8 cellular contexts compared by ENCODE assay signal in the genomic region with DNA sequence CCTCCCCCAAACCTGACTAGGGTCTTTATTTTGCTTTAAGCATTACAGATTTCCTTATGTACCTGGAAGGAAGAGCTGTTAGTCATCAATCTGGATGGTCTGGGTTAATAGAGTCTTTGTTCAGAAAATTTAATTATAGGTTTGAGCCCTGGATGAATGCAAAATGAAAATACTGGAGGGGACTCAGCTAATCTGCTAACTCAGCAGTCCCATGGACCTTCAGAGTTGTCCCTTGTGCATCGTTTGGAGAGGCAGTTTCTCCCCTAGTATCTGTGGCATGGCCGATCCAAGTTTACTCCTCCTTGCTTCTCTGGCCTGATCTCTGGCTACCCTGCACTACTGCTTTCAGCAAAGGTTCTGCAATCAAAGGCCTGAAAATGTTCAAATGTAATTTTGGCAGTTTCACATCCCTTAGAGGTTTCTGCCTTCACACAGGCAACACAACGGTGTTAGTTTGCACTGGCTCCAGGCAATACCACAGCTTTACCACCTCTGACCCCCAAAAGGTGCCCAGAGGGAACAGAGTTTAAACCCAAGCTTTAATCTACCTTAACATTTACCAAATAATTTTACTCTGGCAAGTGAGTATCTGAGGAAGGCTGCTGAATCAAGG.
DNase-seq lines count a peak whose midpoint lies in the region; ATAC-seq and TF ChIP-seq lines count a peak whose summit lies in the region.

No MANE protein-coding gene starts in this region.

- ATAC-seq in GM19438 (IDR thresholded peaks at IDR 0.05; ENCODE audit: low read depth, unreplicated experiment) = peak; percentile 76
- ATAC-seq in HG03342 (IDR thresholded peaks at IDR 0.05; ENCODE audit: unreplicated experiment) = peak; percentile 84

- no peaks in the 10 kb centered on the region for H3K36me3 ChIP-seq in ACC112 (ENCODE audit: insufficient read depth, low read length)
- H3K36me3 ChIP-seq in WERI-Rb-1 = no peaks in the 10 kb centered on the region

- intact Hi-C loops in activated naive CD4-positive, alpha-beta T cell treated with anti-CD3 and anti-CD28 coated beads for 36 hours (cut with micrococcal nuclease) = no loop called here
- intact Hi-C loops in activated CD4-positive, alpha-beta memory T cell treated with anti-CD3 and anti-CD28 coated beads for 36 hours (cut with micrococcal nuclease) = no loop called here

- H3K79me2 ChIP-seq in ACC112 (ENCODE audit: control insufficient read depth, insufficient read depth, low read length, unreplicated experiment) = no peaks in the 10 kb centered on the region

- peaks cover 88% of the 10 kb centered on the region for H3K4me1 Mint-ChIP-seq in chondrocyte (ENCODE audit: low read depth)
- H3K4me1 Mint-ChIP-seq in activated naive CD4-positive, alpha-beta T cell treated with anti-CD3 and anti-CD28 coated beads for 36 hours (ENCODE audit: low read depth) = peaks cover 2% of the 10 kb centered on the region
- H3K4me1 Mint-ChIP-seq in activated CD4-positive, alpha-beta memory T cell treated with anti-CD3 and anti-CD28 coated beads for 36 hours (ENCODE audit: low read depth) = no peaks in the 10 kb centered on the region

- H3K27ac ChIP-seq in ACC112 (ENCODE audit: low read depth, low read length) (peak overlapping the region; percentile 98), WERI-Rb-1 (no peak overlapping the region)

- no peaks in the 10 kb centered on the region for H3K9me3 Mint-ChIP-seq in chondrocyte (ENCODE audit: low read depth)
- no peaks in the 10 kb centered on the region for H3K9me3 Mint-ChIP-seq in activated naive CD4-positive, alpha-beta T cell treated with anti-CD3 and anti-CD28 coated beads for 36 hours
- H3K9me3 Mint-ChIP-seq in activated CD4-positive, alpha-beta memory T cell treated with anti-CD3 and anti-CD28 coated beads for 36 hours = no peaks in the 10 kb centered on the region

- no peaks in the 10 kb centered on the region for H3K27me3 Mint-ChIP-seq in chondrocyte (ENCODE audit: low read depth)
- no peaks in the 10 kb centered on the region for H3K27me3 Mint-ChIP-seq in activated naive CD4-positive, alpha-beta T cell treated with anti-CD3 and anti-CD28 coated beads for 36 hours (ENCODE audit: low read depth)
- no peaks in the 10 kb centered on the region for H3K27me3 Mint-ChIP-seq in activated CD4-positive, alpha-beta memory T cell treated with anti-CD3 and anti-CD28 coated beads for 36 hours

- no peaks in the 10 kb centered on the region for H3K9me3 ChIP-seq in WERI-Rb-1 (ENCODE audit: severe bottlenecking)

- no peak overlapping the region for H3K4me3 Mint-ChIP-seq in chondrocyte (ENCODE audit: unreplicated experiment)
- no peak overlapping the region for H3K4me3 Mint-ChIP-seq in activated naive CD4-positive, alpha-beta T cell treated with anti-CD3 and anti-CD28 coated beads for 36 hours
- no peak overlapping the region for H3K4me3 Mint-ChIP-seq in activated CD4-positive, alpha-beta memory T cell treated with anti-CD3 and anti-CD28 coated beads for 36 hours

- peaks cover 92% of the 10 kb centered on the region for H3K4me1 ChIP-seq in ACC112 (ENCODE audit: control insufficient read depth, insufficient read depth, low read length, unreplicated experiment)

- CTCF ChIA-PET in activated naive CD4-positive, alpha-beta T cell treated with anti-CD3 and anti-CD28 coated beads for 36 hours (lab: Charles Lee) = interaction anchor here (1.0 to 1.2 kb wide), 2 partner anchors 20 to 23 kb away, joined by 3 to 4 read pairs; no protein-coding TSS in a partner anchor
- CTCF ChIA-PET in activated CD4-positive, alpha-beta memory T cell treated with anti-CD3 and anti-CD28 coated beads for 36 hours (lab: Charles Lee) = interaction anchor here (0.6 to 1.4 kb wide), 2 partner anchors 23 to 149 kb away, joined by 3 to 4 read pairs; no protein-coding TSS in a partner anchor

- TF ChIP-seq CTCF in chondrocyte (IDR thresholded peaks at IDR 0.05) = no peak
- no peak for TF ChIP-seq CTCF in WERI-Rb-1 (IDR thresholded peaks at IDR 0.05; ENCODE audit: low read depth, low read length)

- DNase-seq in chondrocyte (ENCODE audit: low spot score) (no peak), WERI-Rb-1 (no peak), middle frontal gyrus (ENCODE audit: extremely low spot score, low spot score) (no peak)
- no peak for DNase-seq in activated naive CD4-positive, alpha-beta T cell treated with anti-CD3 and anti-CD28 coated beads for 36 hours
- no peak for DNase-seq in activated CD4-positive, alpha-beta memory T cell treated with anti-CD3 and anti-CD28 coated beads for 36 hours

- peak overlapping the region; percentile 50 for H3K27ac Mint-ChIP-seq in chondrocyte (ENCODE audit: unreplicated experiment)
- no peak overlapping the region for H3K27ac Mint-ChIP-seq in activated naive CD4-positive, alpha-beta T cell treated with anti-CD3 and anti-CD28 coated beads for 36 hours
- H3K27ac Mint-ChIP-seq in activated CD4-positive, alpha-beta memory T cell treated with anti-CD3 and anti-CD28 coated beads for 36 hours = no peak overlapping the region

- no peaks in the 10 kb centered on the region for H3K27me3 ChIP-seq in ACC112 (ENCODE audit: insufficient read depth, low read length)
- H3K27me3 ChIP-seq in WERI-Rb-1 (ENCODE audit: insufficient read depth, low read depth, severe bottlenecking) = no peaks in the 10 kb centered on the region

- no peak overlapping the region for H3K4me3 ChIP-seq in ACC112 (ENCODE audit: low read depth, low read length)
- no peak overlapping the region for H3K4me3 ChIP-seq in WERI-Rb-1 (ENCODE audit: low read depth, low read length)

- H3K36me3 Mint-ChIP-seq in chondrocyte (ENCODE audit: low read depth) = peaks cover 5% of the 10 kb centered on the region
- H3K36me3 Mint-ChIP-seq in activated naive CD4-positive, alpha-beta T cell treated with anti-CD3 and anti-CD28 coated beads for 36 hours (ENCODE audit: low read depth) = peaks cover 15% of the 10 kb centered on the region
- H3K36me3 Mint-ChIP-seq in activated CD4-positive, alpha-beta memory T cell treated with anti-CD3 and anti-CD28 coated beads for 36 hours = peaks cover 14% of the 10 kb centered on the region

- POLR2A ChIA-PET in activated CD4-positive, alpha-beta memory T cell treated with anti-CD3 and anti-CD28 coated beads for 36 hours (lab: Charles Lee) = no interaction called here

- H2AFZ ChIP-seq in ACC112 (ENCODE audit: low read length, unreplicated experiment) = no peak overlapping the region
